In genomic region chr7:117043051-117043546, GRCh38 we compare ENCODE assay signal across 26 cellular contexts.
"Had no signal": no experiment of that assay in that cellular context is flagged by ENCODE, and none has a peak within 500 bp of the region (broad histone marks: within the 10 kb centered on the region; RNA-seq: fewer than 3 reads in every experiment).

No MANE protein-coding gene starts in this region.

- H3K36me3 ChIP-seq: breast epithelium, right lobe of liver, stomach, vagina, WERI-Rb-1 had no signal

- H3K27ac ChIP-seq: breast epithelium, hepatocyte, right lobe of liver, stomach, testis, vagina, WERI-Rb-1 had no signal

- H3K27me3 ChIP-seq: breast epithelium, hepatocyte, right lobe of liver, stomach, testis, vagina had no signal

- FAIRE-seq: frontal cortex had no signal

- H3K9me3 ChIP-seq: breast epithelium, right lobe of liver, stomach, testis, vagina had no signal

- DNase-seq: activated CD4-positive, alpha-beta T cell treated with anti-CD3 and anti-CD28 coated beads, Interleukin-2, amount 10 ng/mL, durations not matched to agents 7 days and 5 days; activated CD4-positive, CD25-positive, alpha-beta regulatory T cell treated with anti-CD3 and anti-CD28 coated beads, Interleukin-2, amount 50 U/mL, for 72 hours; activated CD8-positive, alpha-beta memory T cell treated with anti-CD3 and anti-CD28 coated beads, Interleukin-2, amount 10 ng/mL, durations not matched to agents 7 days and 5 days; activated CD8-positive, alpha-beta T cell treated with anti-CD3 and anti-CD28 coated beads for 36 hours; activated effector memory CD4-positive, alpha-beta T cell treated with anti-CD3 and anti-CD28 coated beads, Interleukin-2, amount 50 U/mL, for 16 hours; activated naive CD4-positive, alpha-beta T cell treated with anti-CD3 and anti-CD28 coated beads, Interleukin-2, amount 50 U/mL, for 16 hours; activated naive CD8-positive, alpha-beta T cell treated with anti-CD3 and anti-CD28 coated beads, Interleukin-2, amount 50 U/mL, for 24 hours; activated T-cell treated with anti-CD3 and anti-CD28 coated beads for 4 hours; anterior cingulate cortex; cortex of kidney; erythroblast; glutamatergic neuron; left ventricle myocardium superior; nephron progenitor cell; right lobe of liver; stimulated activated CD4-positive, alpha-beta T cell treated with anti-CD3 and anti-CD28 coated beads, Interleukin-15, amount 100 ng/mL, for 24 hours; stomach; T-cell; testis; WERI-Rb-1 had no signal

- ATAC-seq: activated CD8-positive, alpha-beta memory T cell treated with anti-CD3 and anti-CD28 coated beads, Interleukin-2, amount 10 ng/mL, durations not matched to agents 7 days and 5 days; activated CD8-positive, alpha-beta T cell treated with anti-CD3 and anti-CD28 coated beads for 36 hours; activated naive CD8-positive, alpha-beta T cell treated with anti-CD3 and anti-CD28 coated beads, Interleukin-2, amount 50 U/mL, for 24 hours; left ventricle myocardium superior; right lobe of liver; stimulated activated memory B cell treated with anti-CD40 and anti-IgM and Interleukin-4, amounts not matched to agents 10 μg/mL and 1 μg/mL and 100 μg/mL, for 72 hours; T-cell had no signal

- H3K4me2 ChIP-seq: hepatocyte, smooth muscle cell had no signal

- H3K4me3 ChIP-seq: breast epithelium, hepatocyte, right lobe of liver, smooth muscle cell, stomach, testis, vagina had no signal

- H2AFZ ChIP-seq: hepatocyte had no signal

- H3K4me1 ChIP-seq: testis had no signal
